In genomic region chr1:225778412-225778669, GRCh38 we compare ENCODE assay signal across 8 cellular contexts. TPM values are rescaled to one million over a fixed set of nuclear protein-coding genes. Genes with fewer than 3 reads are reported as not detected.
DNase-seq lines count a peak whose midpoint lies in the region; ATAC-seq and TF ChIP-seq lines count a peak whose summit lies in the region.

No MANE protein-coding gene starts in this region.

- no peak overlapping the region for H3K4me3 Mint-ChIP-seq in GM23338
- H3K4me3 Mint-ChIP-seq in osteocyte (ENCODE audit: unreplicated experiment): no peak overlapping the region

- no peak for TF ChIP-seq EP300 in stomach (IDR thresholded peaks at IDR 0.05)

- H4K20me1 ChIP-seq in GM23338 (replicated peaks; ENCODE audit: insufficient read depth): peaks cover 11% of the 10 kb centered on the region

- no peak for TF ChIP-seq POLR2A in stomach (IDR thresholded peaks at IDR 0.05)

- H3K27ac Mint-ChIP-seq in GM23338 (no peak overlapping the region), osteocyte (ENCODE audit: unreplicated experiment) (no peak overlapping the region)

- TF ChIP-seq CTCF in GM23338 (conservative IDR thresholded peaks at IDR 0.05; ENCODE audit: low read depth in 2 of 2): no peak
- no peak for TF ChIP-seq CTCF in stomach (IDR thresholded peaks at IDR 0.05)
- no peak for TF ChIP-seq CTCF in osteocyte (IDR thresholded peaks at IDR 0.05)

- intact Hi-C loops in stomach (cut with DNase I; ENCODE audit: low total_unique reads): loop anchor here (10.0 kb wide), 1 partner anchor 304 kb away; no protein-coding TSS in a partner anchor

- H3K27me3 ChIP-seq in GM23338 (ENCODE audit: insufficient read depth) (no peaks in the 10 kb centered on the region), stomach (no peaks in the 10 kb centered on the region)

- peak overlapping the region; percentile 74 for H3K4me3 ChIP-seq in GM23338
- H3K4me3 ChIP-seq in iPS-18c (ENCODE audit: insufficient read depth, low read depth, low read length): peak overlapping the region; percentile 98
- peak overlapping the region; percentile 63 to 78 (median 68) for H3K4me3 ChIP-seq in stomach

- no peaks in the 10 kb centered on the region for H3K9me2 ChIP-seq in GM23338 (ENCODE audit: insufficient read depth)

- H3K4me1 ChIP-seq in GM23338 (ENCODE audit: insufficient read depth) (peaks cover 32% of the 10 kb centered on the region), stomach (peaks cover 26 to 88% (median 59%) of the 10 kb centered on the region in 4 donors)

- H3K4me2 ChIP-seq in GM23338: peak overlapping the region; percentile 86

- DNase-seq in GM23338 (ENCODE audit: low spot score) (no peak), stomach (no peak), osteocyte (ENCODE audit: extremely low spot score, unreplicated experiment) (no peak), NCI-H2227 treated with DMSO at 0.1 percent for 48 hours (lab: John Stamatoyannopoulos, UW) (no peak)

- H3K79me2 ChIP-seq in GM23338 (replicated peaks; ENCODE audit: insufficient read depth): peaks cover 62% of the 10 kb centered on the region

- H3F3A ChIP-seq in GM23338 (replicated peaks; ENCODE audit: low read depth): 0 out of 2 replicates have a peak, but pooled peaks cover 3% of the 10 kb centered on the region

- H3K36me3 ChIP-seq in GM23338 (ENCODE audit: insufficient read depth) (no peaks in the 10 kb centered on the region), stomach (peaks cover 0 to 10% (median 5%) of the 10 kb centered on the region in 4 donors)

- WGBS in adipose tissue, 3 donors: 0% methylated on average over 1 of the region's 1 CpG
- 0% methylated on average over 1 of the region's 1 CpG for WGBS in stomach, 5 donors

- H3K9me3 Mint-ChIP-seq in GM23338 (no peaks in the 10 kb centered on the region), osteocyte (ENCODE audit: unreplicated experiment) (no peaks in the 10 kb centered on the region)

- H3K9me3 ChIP-seq in iPS-18c (ENCODE audit: control insufficient read depth, insufficient read depth, low read length) (no peaks in the 10 kb centered on the region), stomach (no peaks in the 10 kb centered on the region)

- H3K27me3 Mint-ChIP-seq in GM23338 (ENCODE audit: insufficient read depth, low read depth, poor library complexity) (peaks cover 5% of the 10 kb centered on the region), osteocyte (ENCODE audit: unreplicated experiment) (no peaks in the 10 kb centered on the region)

- H3K4me1 Mint-ChIP-seq in GM23338: peaks cover 31% of the 10 kb centered on the region
- peaks cover 42% of the 10 kb centered on the region for H3K4me1 Mint-ChIP-seq in osteocyte (ENCODE audit: unreplicated experiment)

- H3K27ac ChIP-seq in GM23338 (ENCODE audit: low read depth): peak overlapping the region; percentile 98
- peak overlapping the region; percentile 45 for H3K27ac ChIP-seq in adipose tissue (ENCODE audit: low read depth, low read length)
- peak overlapping the region; percentile 91 to 97 (median 93) for H3K27ac ChIP-seq in stomach

- H3K36me3 Mint-ChIP-seq in GM23338 (ENCODE audit: low read depth): peaks cover 31% of the 10 kb centered on the region; the same call in 2 of the 3 replicates
- no peaks in the 10 kb centered on the region for H3K36me3 Mint-ChIP-seq in osteocyte (ENCODE audit: unreplicated experiment)

- ATAC-seq in GM23338: no peak
- no peak for ATAC-seq in HG03196 (IDR thresholded peaks at IDR 0.05; ENCODE audit: unreplicated experiment)
- no peak for ATAC-seq in HG02588 (IDR thresholded peaks at IDR 0.05; ENCODE audit: unreplicated experiment)

- H2AFZ ChIP-seq in GM23338: no peak overlapping the region

TF ChIP-seq in GM23338, 12 proteins besides CTCF, POLR2A, EP300 and RAD21 (continues in another document):
- TF ChIP-seq ETS1 (IDR thresholded peaks at IDR 0.05): no peak
- no peak for TF ChIP-seq EZH2 (IDR thresholded peaks at IDR 0.05; ENCODE audit: low read depth, unreplicated experiment)
- no peak for TF ChIP-seq STAT1 (IDR thresholded peaks at IDR 0.05; ENCODE audit: unreplicated experiment)
- TF ChIP-seq JUNB (IDR thresholded peaks at IDR 0.05; ENCODE audit: unreplicated experiment): no peak
- TF ChIP-seq ZNF114 (CRISPR knock-in tag; IDR thresholded peaks at IDR 0.05): no peak
- no peak for TF ChIP-seq CREB1 (CRISPR knock-in tag; IDR thresholded peaks at IDR 0.05; ENCODE audit: low read depth)
- no peak for TF ChIP-seq EZH2phosphoT487 (IDR thresholded peaks at IDR 0.05; ENCODE audit: unreplicated experiment)
- TF ChIP-seq ZNF331 (CRISPR knock-in tag; IDR thresholded peaks at IDR 0.05; ENCODE audit: low read depth): no peak
- no peak for TF ChIP-seq ZNF462 (CRISPR knock-in tag; IDR thresholded peaks at IDR 0.05)

RNA-seq across cellular contexts. Expression of gene SRP9, which starts 0.7 kb away (rescaled TPM):
- total RNA-seq in GM23338 (2014; rRNA removed; shearing (Covaris generic)): 640 and 749 TPM in 2 replicates
- polyA plus RNA-seq in GM23338 (2016; fragmentation: Nextera tagmentation; extraction: Ambion mirVana) (590 and 728 TPM in 2 replicates), adipose tissue (100 to 1,000 TPM in 2 of 3 donors, 10 to 100 TPM in 1; 97.5 to 263 (median 147) TPM), stomach (100 to 1,000 TPM; 169 to 289 (median 267) TPM)
- total RNA-seq in stomach (100 to 1,000 TPM in 4 of 5 donors, 10 to 100 TPM in 1; 68.9 to 269 (median 130) TPM), osteocyte (213 and 221 TPM in 2 replicates)

RNA-seq across cellular contexts. Expression of gene EPHX1, which starts 31.6 kb away (rescaled TPM):
- total RNA-seq in GM23338 (2014; rRNA removed; shearing (Covaris generic)): 46.5 and 47.0 TPM in 2 replicates
- 15.3 and 17.3 TPM in 2 replicates for polyA plus RNA-seq in GM23338 (2016; fragmentation: Nextera tagmentation; extraction: Ambion mirVana)
- polyA plus RNA-seq in adipose tissue: 100 to 1,000 TPM; 107 to 156 (median 146) TPM
- 10 to 100 TPM; 13.0 to 94.6 (median 42.6) TPM for total RNA-seq in stomach
- polyA plus RNA-seq in stomach: 10 to 100 TPM; 19.9 to 69.6 (median 26.1) TPM
- 30.3 and 32.3 TPM in 2 replicates for total RNA-seq in osteocyte

Comparison
In these comparisons a context has a peak if more than half of its experiments do, and no peak if none do; other contexts are left out.
1. H3K27ac ChIP-seq: peak in every context shown above with its lines; median percentile 98 in GM23338; 93 in stomach; 45 in adipose tissue.